Comparison of ENCODE assay signal across 8 cellular contexts in genomic region chr12:76020281-76020680, GRCh38. TPM values are rescaled to one million over a fixed set of nuclear protein-coding genes. Genes with fewer than 3 reads are reported as not detected.
DNase-seq lines count a peak whose midpoint lies in the region; ATAC-seq and TF ChIP-seq lines count a peak whose summit lies in the region.

No MANE protein-coding gene starts in this region.

- peak overlapping the region; percentile 97 for H3K27ac Mint-ChIP-seq in Calu3 (ENCODE audit: unreplicated experiment)

- no peak for TF ChIP-seq CTCF in Calu3 (IDR thresholded peaks at IDR 0.05; ENCODE audit: unreplicated experiment)
- no peak for TF ChIP-seq CTCF in RWPE1 (conservative IDR thresholded peaks at IDR 0.05; ENCODE audit: low read depth)
- no peak for TF ChIP-seq CTCF in left lung (IDR thresholded peaks at IDR 0.05)

- peaks cover 57% of the 10 kb centered on the region for H3K36me3 Mint-ChIP-seq in Calu3 (ENCODE audit: insufficient read depth, unreplicated experiment)

- H3K4me3 ChIP-seq in left lung = no peak overlapping the region

- H3K4me3 Mint-ChIP-seq in Calu3 (ENCODE audit: low read depth, unreplicated experiment) = peak overlapping the region; percentile 25

- DNase-seq in Calu3 = peak; percentile 87
- peak; percentile 49 for DNase-seq in RWPE1 (ENCODE audit: low spot score)
- DNase-seq in activated effector memory CD4-positive, alpha-beta T cell treated with anti-CD3 and anti-CD28 coated beads, Interleukin-2, amount 50 U/mL, for 16 hours = peak; percentile 88
- no peak for DNase-seq in left lung
- DNase-seq in stimulated activated CD8-positive, alpha-beta memory T cell treated with anti-CD3 and anti-CD28 coated beads, Interleukin-4, amount 100 ng/mL, for 1 hour (ENCODE audit: low read depth in 2 of 2, low spot score in 1 of 2) = peak; percentile 49 to 52
- DNase-seq in NCI-H146 treated with DMSO at 0.1 percent for 48 hours (lab: John Stamatoyannopoulos, UW; ENCODE audit: unreplicated experiment) = no peak
- DNase-seq in NCI-H2081 (lab: John Stamatoyannopoulos, UW) = no peak

- H3K9me3 ChIP-seq in left lung = no peaks in the 10 kb centered on the region

- peaks cover 19 to 39% of the 10 kb centered on the region in 2 donors for H3K4me1 ChIP-seq in left lung

- CTCF ChIA-PET in Calu3 (lab: Charles Lee) (interaction anchor here (0.7 to 3.3 kb wide), 11 partner anchors 10 to 469 kb away, joined by 3 to 17 read pairs (median 5); partner anchors contain the start of gene PHLDA1), RWPE1 (lab: Yijun Ruan, JAX) (no interaction called here)

- ATAC-seq in HG02840 (IDR thresholded peaks at IDR 0.05; ENCODE audit: low FRiP score, unreplicated experiment) (peak; percentile 60), left lung (peak; percentile 35)

- H3K27me3 Mint-ChIP-seq in Calu3 (ENCODE audit: unreplicated experiment) = no peaks in the 10 kb centered on the region

- H3K9me3 Mint-ChIP-seq in Calu3 (ENCODE audit: low read depth, unreplicated experiment) = no peaks in the 10 kb centered on the region

- peaks cover 55% of the 10 kb centered on the region for H3K4me1 Mint-ChIP-seq in Calu3 (ENCODE audit: low read depth, unreplicated experiment)

- intact Hi-C loops in Calu3 (cut with micrococcal nuclease; ENCODE audit: unreplicated experiment) (loop anchor here (2.0 to 5.0 kb wide), 7 partner anchors 33 to 379 kb away; no protein-coding TSS in a partner anchor), left lung (cut with DNase I) (no loop called here)

- H3K27me3 ChIP-seq in left lung = no peaks in the 10 kb centered on the region

- H3K36me3 ChIP-seq in left lung = no peaks in the 10 kb centered on the region

- POLR2A ChIA-PET in RWPE1 (lab: Yijun Ruan, JAX; ENCODE audit: low non-redundant PET) = no interaction called here

- no TSS peak for BruUV-seq in Calu3 (replicated peaks; lab: Mats Ljungman, UMichigan)

- H3K27ac ChIP-seq in RWPE1 = peak overlapping the region; percentile 94
- H3K27ac ChIP-seq in left lung = peak overlapping the region; percentile 65 to 85

RNA-seq across cellular contexts. Expression of gene PHLDA1, which starts 11.3 kb away (rescaled TPM):
- total RNA-seq in Calu3 (2022) (143 and 151 TPM in 2 replicates), left lung (10 to 100 TPM; 15.8 to 19.0 TPM)

Comparison
In these comparisons a context has a peak if more than half of its experiments do, and no peak if none do; other contexts are left out.
1. DNase-seq: peak in Calu3 (single experiment), RWPE1 (single experiment), activated effector memory CD4-positive, alpha-beta T cell treated with anti-CD3 and anti-CD28 coated beads, Interleukin-2, amount 50 U/mL, for 16 hours (single experiment) and stimulated activated CD8-positive, alpha-beta memory T cell treated with anti-CD3 and anti-CD28 coated beads, Interleukin-4, amount 100 ng/mL, for 1 hour (2 of 2); none in left lung (0 of 2), NCI-H146 treated with DMSO at 0.1 percent for 48 hours (single experiment) and NCI-H2081 (0 of 2).